In the genomic region with DNA sequence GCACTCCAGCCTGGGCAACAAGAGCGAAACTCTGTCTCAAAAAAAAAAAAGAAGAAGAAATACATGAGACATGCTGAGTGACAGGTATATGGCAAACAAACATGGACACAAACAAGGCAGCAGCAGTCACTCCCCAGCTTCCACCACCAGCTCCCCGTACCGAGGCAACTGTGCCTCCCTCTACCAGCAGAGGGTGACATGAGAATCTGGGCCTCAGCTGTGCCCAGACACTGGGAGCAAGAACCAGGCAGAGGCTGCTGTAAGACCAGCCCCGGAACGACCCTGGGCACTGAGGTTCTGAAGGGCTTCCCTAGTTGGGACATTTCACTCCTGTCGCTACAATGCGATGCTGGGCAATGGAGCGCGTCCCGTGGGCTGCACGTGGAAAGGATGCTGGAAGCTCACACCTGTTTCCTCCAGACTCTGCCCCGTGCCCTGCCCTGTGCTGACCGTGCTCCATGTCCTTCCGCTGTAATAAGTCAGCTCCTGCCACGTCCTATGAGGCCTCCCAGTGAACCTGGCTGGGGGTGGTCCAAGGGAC, we compare ENCODE assay signal across 7 cellular contexts. TPM values are rescaled to one million over a fixed set of nuclear protein-coding genes. Genes with fewer than 3 reads are reported as not detected.
DNase-seq lines count a peak whose midpoint lies in the region; ATAC-seq and TF ChIP-seq lines count a peak whose summit lies in the region.
"Had no signal": no experiment of that assay in that cellular context is flagged by ENCODE, and none has a peak within 500 bp of the region (broad histone marks: within the 10 kb centered on the region; RNA-seq: fewer than 3 reads in every experiment).

No MANE protein-coding gene starts in this region.

- no peak overlapping the region for H3K9ac ChIP-seq in liver (ENCODE audit: low read depth in 1 of 2, low read length in 2 of 2)

- H3K27ac ChIP-seq in Panc1 (ENCODE audit: low read length) (no peak overlapping the region), liver (ENCODE audit: low read depth in 1 of 2, low read length in 2 of 2) (no peak overlapping the region)
- H3K27ac ChIP-seq: SJSA1 had no signal

- H3K9me3 ChIP-seq in Panc1 (ENCODE audit: control insufficient read depth, insufficient read depth, low read depth, low read length): no peaks in the 10 kb centered on the region
- H3K9me3 ChIP-seq in liver (ENCODE audit: control insufficient read depth in 4 of 4, low read length in 3 of 4): no peaks in the 10 kb centered on the region
- H3K9me3 ChIP-seq: MG63, SJSA1 had no signal

- POLR2A ChIA-PET in Panc1 (lab: Charles Lee): no interaction called here

- peak; percentile 32; the same call in 1 of the 2 replicates for TF ChIP-seq CTCF in GM12875 (IDR thresholded peaks at IDR 0.05; ENCODE audit: borderline replicate concordance, insufficient read depth, low read depth, low read length)
- no peak; the same call in 1 of the 2 replicates for TF ChIP-seq CTCF in Panc1 (IDR thresholded peaks at IDR 0.05)
- peak; percentile 24 for TF ChIP-seq CTCF in liver (IDR thresholded peaks at IDR 0.05; ENCODE audit: low read depth, low read length, missing input control)

- in situ Hi-C loops in Panc1 (cut with HindIII; ENCODE audit: low pct_unique_long_range_greater_than_20kb, low sequenced_read_pairs): no loop called here

- no peaks in the 10 kb centered on the region for H3K4me1 ChIP-seq in Panc1 (ENCODE audit: control insufficient read depth, insufficient read depth, low read length)
- no peaks in the 10 kb centered on the region for H3K4me1 ChIP-seq in liver (ENCODE audit: control insufficient read depth in 4 of 4, insufficient read depth in 4 of 4, low read length in 3 of 4)
- H3K4me1 ChIP-seq: SJSA1 had no signal

- CTCF ChIA-PET in Panc1 (lab: Charles Lee): no interaction called here

- peak; percentile 82; the same call in 1 of the 2 replicates for ATAC-seq in Panc1

- WGBS in liver: 95% methylated on average over 15 of the region's 15 CpGs

- H3K4me3 ChIP-seq in GM12875 (ENCODE audit: low read depth, low read length) (no peak overlapping the region), Panc1 (ENCODE audit: low read depth in 2 of 2, low read length in 2 of 2) (no peak overlapping the region), liver (ENCODE audit: low read depth in 1 of 3, low read length in 3 of 3) (no peak overlapping the region)
- H3K4me3 ChIP-seq: MG63, SJSA1 had no signal

- H3K36me3 ChIP-seq in Panc1 (ENCODE audit: control insufficient read depth, insufficient read depth, low read length): no peaks in the 10 kb centered on the region
- H3K36me3 ChIP-seq in liver (ENCODE audit: control insufficient read depth in 4 of 4, insufficient read depth in 3 of 4, low read depth in 1 of 4, low read length in 3 of 4): peaks cover 4 to 18% (median 15%) of the 10 kb centered on the region in 4 donors

- peak in 1 of 2 donors; percentile 48 for TF ChIP-seq RAD21 in liver (IDR thresholded peaks at IDR 0.05)

- H3K27me3 ChIP-seq in Panc1 (ENCODE audit: control insufficient read depth, insufficient read depth, low read length): no peaks in the 10 kb centered on the region
- H3K27me3 ChIP-seq in liver (ENCODE audit: control insufficient read depth in 4 of 4, insufficient read depth in 4 of 4, low read length in 3 of 4): no peaks in the 10 kb centered on the region
- H3K27me3 ChIP-seq: MG63, SJSA1 had no signal

- intact Hi-C loops in Panc1 (cut with micrococcal nuclease; ENCODE audit: unreplicated experiment): no loop called here

- DNase-seq in Panc1 (ENCODE audit: low read depth, low spot score) (no peak), NCI-H510A (lab: John Stamatoyannopoulos, UW) (no peak), NCI-H524 (lab: John Stamatoyannopoulos, UW) (no peak)
- DNase-seq: MG63 had no signal

- BruUV-seq in Panc1 (replicated peaks; lab: Mats Ljungman, UMichigan): no TSS peak

TF ChIP-seq in liver, 16 proteins besides CTCF, POLR2A, EP300 and RAD21:
- TF ChIP-seq GABPA (IDR thresholded peaks at IDR 0.05 in 1 of 2, conservative IDR thresholded peaks at IDR 0.05 in 1 of 2): no peak
- TF ChIP-seq RXRA (IDR thresholded peaks at IDR 0.05): no peak
- no peak for TF ChIP-seq EGR1 (IDR thresholded peaks at IDR 0.05; ENCODE audit: low read depth in 2 of 2)
- TF ChIP-seq, protein P1, sequence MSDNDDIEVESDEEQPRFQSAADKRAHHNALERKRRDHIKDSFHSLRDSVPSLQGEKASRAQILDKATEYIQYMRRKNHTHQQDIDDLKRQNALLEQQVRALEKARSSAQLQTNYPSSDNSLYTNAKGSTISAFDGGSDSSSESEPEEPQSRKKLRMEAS (IDR thresholded peaks at IDR 0.05): no peak
- TF ChIP-seq, protein P2, sequence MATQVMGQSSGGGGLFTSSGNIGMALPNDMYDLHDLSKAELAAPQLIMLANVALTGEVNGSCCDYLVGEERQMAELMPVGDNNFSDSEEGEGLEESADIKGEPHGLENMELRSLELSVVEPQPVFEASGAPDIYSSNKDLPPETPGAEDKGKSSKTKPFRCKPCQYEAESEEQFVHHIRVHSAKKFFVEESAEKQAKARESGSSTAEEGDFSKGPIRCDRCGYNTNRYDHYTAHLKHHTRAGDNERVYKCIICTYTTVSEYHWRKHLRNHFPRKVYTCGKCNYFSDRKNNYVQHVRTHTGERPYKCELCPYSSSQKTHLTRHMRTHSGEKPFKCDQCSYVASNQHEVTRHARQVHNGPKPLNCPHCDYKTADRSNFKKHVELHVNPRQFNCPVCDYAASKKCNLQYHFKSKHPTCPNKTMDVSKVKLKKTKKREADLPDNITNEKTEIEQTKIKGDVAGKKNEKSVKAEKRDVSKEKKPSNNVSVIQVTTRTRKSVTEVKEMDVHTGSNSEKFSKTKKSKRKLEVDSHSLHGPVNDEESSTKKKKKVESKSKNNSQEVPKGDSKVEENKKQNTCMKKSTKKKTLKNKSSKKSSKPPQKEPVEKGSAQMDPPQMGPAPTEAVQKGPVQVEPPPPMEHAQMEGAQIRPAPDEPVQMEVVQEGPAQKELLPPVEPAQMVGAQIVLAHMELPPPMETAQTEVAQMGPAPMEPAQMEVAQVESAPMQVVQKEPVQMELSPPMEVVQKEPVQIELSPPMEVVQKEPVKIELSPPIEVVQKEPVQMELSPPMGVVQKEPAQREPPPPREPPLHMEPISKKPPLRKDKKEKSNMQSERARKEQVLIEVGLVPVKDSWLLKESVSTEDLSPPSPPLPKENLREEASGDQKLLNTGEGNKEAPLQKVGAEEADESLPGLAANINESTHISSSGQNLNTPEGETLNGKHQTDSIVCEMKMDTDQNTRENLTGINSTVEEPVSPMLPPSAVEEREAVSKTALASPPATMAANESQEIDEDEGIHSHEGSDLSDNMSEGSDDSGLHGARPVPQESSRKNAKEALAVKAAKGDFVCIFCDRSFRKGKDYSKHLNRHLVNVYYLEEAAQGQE (IDR thresholded peaks at IDR 0.05): no peak
- TF ChIP-seq NR2F2 (IDR thresholded peaks at IDR 0.05): no peak
- TF ChIP-seq, protein P3, sequence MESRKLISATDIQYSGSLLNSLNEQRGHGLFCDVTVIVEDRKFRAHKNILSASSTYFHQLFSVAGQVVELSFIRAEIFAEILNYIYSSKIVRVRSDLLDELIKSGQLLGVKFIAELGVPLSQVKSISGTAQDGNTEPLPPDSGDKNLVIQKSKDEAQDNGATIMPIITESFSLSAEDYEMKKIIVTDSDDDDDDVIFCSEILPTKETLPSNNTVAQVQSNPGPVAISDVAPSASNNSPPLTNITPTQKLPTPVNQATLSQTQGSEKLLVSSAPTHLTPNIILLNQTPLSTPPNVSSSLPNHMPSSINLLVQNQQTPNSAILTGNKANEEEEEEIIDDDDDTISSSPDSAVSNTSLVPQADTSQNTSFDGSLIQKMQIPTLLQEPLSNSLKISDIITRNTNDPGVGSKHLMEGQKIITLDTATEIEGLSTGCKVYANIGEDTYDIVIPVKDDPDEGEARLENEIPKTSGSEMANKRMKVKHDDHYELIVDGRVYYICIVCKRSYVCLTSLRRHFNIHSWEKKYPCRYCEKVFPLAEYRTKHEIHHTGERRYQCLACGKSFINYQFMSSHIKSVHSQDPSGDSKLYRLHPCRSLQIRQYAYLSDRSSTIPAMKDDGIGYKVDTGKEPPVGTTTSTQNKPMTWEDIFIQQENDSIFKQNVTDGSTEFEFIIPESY (IDR thresholded peaks at IDR 0.05): no peak
- TF ChIP-seq YY1 (IDR thresholded peaks at IDR 0.05): no peak
- no peak for TF ChIP-seq HNF4G (IDR thresholded peaks at IDR 0.05)
- TF ChIP-seq FOXA2 (IDR thresholded peaks at IDR 0.05): no peak

RNA-seq across cellular contexts. Expression of gene BOK, which starts 37.1 kb away (rescaled TPM):
- total RNA-seq in Panc1 (2021; ENCODE audit: unreplicated experiment): 39.1 TPM
- 77.4 TPM for polyA plus RNA-seq in Panc1 (2012; ENCODE audit: insufficient read length)
- total RNA-seq in liver: 10 to 100 TPM; 11.3 to 30.5 TPM
- polyA plus RNA-seq in liver: 10 to 100 TPM; 57.5 to 82.1 TPM

RNA-seq across cellular contexts. Expression of gene THAP4, which starts 41.3 kb away (rescaled TPM):
- total RNA-seq in Panc1 (2021; ENCODE audit: unreplicated experiment): 77.9 TPM
- 127 TPM for polyA plus RNA-seq in Panc1 (2012; ENCODE audit: insufficient read length)
- total RNA-seq in liver: 10 to 100 TPM; 16.8 to 20.5 TPM
- polyA plus RNA-seq in liver: 10 to 100 TPM; 24.8 to 33.1 TPM

RNA-seq across cellular contexts. Expression of gene ATG4B, which starts 41.8 kb away (rescaled TPM):
- total RNA-seq in Panc1 (2021; ENCODE audit: unreplicated experiment) (84.2 TPM), liver (10 to 100 TPM; 31.0 to 50.3 TPM)
- 106 TPM for polyA plus RNA-seq in Panc1 (2012; ENCODE audit: insufficient read length)
- 10 to 100 TPM; 31.4 to 44.0 TPM for polyA plus RNA-seq in liver
